ENCODE assay signal across 22 cellular contexts in genomic region chr9:134736791-134737489, GRCh38.
"Had no signal": no experiment of that assay in that cellular context is flagged by ENCODE, and none has a peak within 500 bp of the region (broad histone marks: within the 10 kb centered on the region; RNA-seq: fewer than 3 reads in every experiment).

No MANE protein-coding gene starts in this region.

- H3K9me3 ChIP-seq: esophagus squamous epithelium, left lung, pancreas, tibial nerve, uterus had no signal

- H3K4me3 ChIP-seq: esophagus squamous epithelium, left lung, pancreas, tibial nerve, uterus had no signal

- DNase-seq: activated CD4-positive, alpha-beta T cell treated with anti-CD3 and anti-CD28 coated beads for 4 hours; activated CD8-positive, alpha-beta T cell treated with anti-CD3 and anti-CD28 coated beads for 36 hours; activated effector memory CD4-positive, alpha-beta T cell treated with Interleukin-2 at 50 U/mL for 16 hours; activated T-cell treated with anti-CD3 and anti-CD28 coated beads, Interleukin-2, amount 50 U/mL, for 4 hours; cortex of kidney; effector CD4-positive, alpha-beta T cell; esophagus squamous epithelium; hypothalamus; kidney; mesendoderm; stimulated activated CD4-positive, alpha-beta T cell treated with anti-CD3 and anti-CD28 coated beads, Interleukin-2, amount 100 ng/mL, for 48 hours; substantia nigra; T-helper 2 cell; uterus had no signal

- H3K36me3 ChIP-seq: esophagus squamous epithelium, left lung, pancreas, uterus had no signal

- H3K27me3 Mint-ChIP-seq: activated CD8-positive, alpha-beta T cell treated with anti-CD3 and anti-CD28 coated beads for 36 hours had no signal

- H3K4me3 Mint-ChIP-seq: activated CD8-positive, alpha-beta T cell treated with anti-CD3 and anti-CD28 coated beads for 36 hours; activated T-cell treated with anti-CD3 and anti-CD28 coated beads, Interleukin-2, amount 50 U/mL, for 4 hours; central memory CD8-positive, alpha-beta T cell; natural killer cell treated with Interleukin-12 subunit alpha and Interleukin-12 subunit beta and Interleukin-15 and Interleukin-18, amount 100 ng/mL, for 72 hours; stimulated activated memory B cell treated with anti-CD40 and anti-IgM and Interleukin-4, amounts not matched to agents 10 μg/mL and 1 μg/mL and 100 μg/mL, for 72 hours; WTC11 had no signal

- H3K4me1 ChIP-seq: left lung, pancreas had no signal

- H3K36me3 Mint-ChIP-seq: activated naive CD4-positive, alpha-beta T cell treated with anti-CD3 and anti-CD28 coated beads, Interleukin-2, amount 50 U/mL, for 72 hours; natural killer cell treated with Interleukin-12 subunit alpha and Interleukin-12 subunit beta and Interleukin-15 and Interleukin-18, amount 100 ng/mL, for 72 hours; stimulated activated memory B cell treated with anti-CD40 and anti-IgM and Interleukin-4, amounts not matched to agents 10 μg/mL and 1 μg/mL and 100 μg/mL, for 72 hours; WTC11 had no signal

- ATAC-seq: activated CD8-positive, alpha-beta T cell treated with anti-CD3 and anti-CD28 coated beads for 36 hours; activated naive CD4-positive, alpha-beta T cell treated with anti-CD3 and anti-CD28 coated beads, Interleukin-2, amount 50 U/mL, for 72 hours; activated T-cell treated with anti-CD3 and anti-CD28 coated beads, Interleukin-2, amount 50 U/mL, for 4 hours; left lung; natural killer cell treated with Interleukin-12 subunit alpha and Interleukin-12 subunit beta and Interleukin-15 and Interleukin-18, amount 100 ng/mL, for 72 hours; pancreas; stimulated activated memory B cell treated with anti-CD40 and anti-IgM and Interleukin-4, amounts not matched to agents 10 μg/mL and 1 μg/mL and 100 μg/mL, for 72 hours; WTC11 had no signal

- H3K9me3 Mint-ChIP-seq: activated CD8-positive, alpha-beta T cell treated with anti-CD3 and anti-CD28 coated beads for 36 hours; activated naive CD4-positive, alpha-beta T cell treated with anti-CD3 and anti-CD28 coated beads, Interleukin-2, amount 50 U/mL, for 72 hours; activated T-cell treated with anti-CD3 and anti-CD28 coated beads, Interleukin-2, amount 50 U/mL, for 4 hours; central memory CD8-positive, alpha-beta T cell; natural killer cell treated with Interleukin-12 subunit alpha and Interleukin-12 subunit beta and Interleukin-15 and Interleukin-18, amount 100 ng/mL, for 72 hours; stimulated activated memory B cell treated with anti-CD40 and anti-IgM and Interleukin-4, amounts not matched to agents 10 μg/mL and 1 μg/mL and 100 μg/mL, for 72 hours; WTC11 had no signal

- H3K27me3 ChIP-seq: pancreas, tibial nerve, uterus had no signal

- H3K4me1 Mint-ChIP-seq: central memory CD8-positive, alpha-beta T cell; stimulated activated memory B cell treated with anti-CD40 and anti-IgM and Interleukin-4, amounts not matched to agents 10 μg/mL and 1 μg/mL and 100 μg/mL, for 72 hours had no signal

- H3K27ac Mint-ChIP-seq: activated CD8-positive, alpha-beta T cell treated with anti-CD3 and anti-CD28 coated beads for 36 hours; activated naive CD4-positive, alpha-beta T cell treated with anti-CD3 and anti-CD28 coated beads, Interleukin-2, amount 50 U/mL, for 72 hours; natural killer cell treated with Interleukin-12 subunit alpha and Interleukin-12 subunit beta and Interleukin-15 and Interleukin-18, amount 100 ng/mL, for 72 hours; stimulated activated memory B cell treated with anti-CD40 and anti-IgM and Interleukin-4, amounts not matched to agents 10 μg/mL and 1 μg/mL and 100 μg/mL, for 72 hours had no signal

- H3K27ac ChIP-seq: left lung, pancreas had no signal
